ENCODE assay signal across 9 cellular contexts in the genomic region with DNA sequence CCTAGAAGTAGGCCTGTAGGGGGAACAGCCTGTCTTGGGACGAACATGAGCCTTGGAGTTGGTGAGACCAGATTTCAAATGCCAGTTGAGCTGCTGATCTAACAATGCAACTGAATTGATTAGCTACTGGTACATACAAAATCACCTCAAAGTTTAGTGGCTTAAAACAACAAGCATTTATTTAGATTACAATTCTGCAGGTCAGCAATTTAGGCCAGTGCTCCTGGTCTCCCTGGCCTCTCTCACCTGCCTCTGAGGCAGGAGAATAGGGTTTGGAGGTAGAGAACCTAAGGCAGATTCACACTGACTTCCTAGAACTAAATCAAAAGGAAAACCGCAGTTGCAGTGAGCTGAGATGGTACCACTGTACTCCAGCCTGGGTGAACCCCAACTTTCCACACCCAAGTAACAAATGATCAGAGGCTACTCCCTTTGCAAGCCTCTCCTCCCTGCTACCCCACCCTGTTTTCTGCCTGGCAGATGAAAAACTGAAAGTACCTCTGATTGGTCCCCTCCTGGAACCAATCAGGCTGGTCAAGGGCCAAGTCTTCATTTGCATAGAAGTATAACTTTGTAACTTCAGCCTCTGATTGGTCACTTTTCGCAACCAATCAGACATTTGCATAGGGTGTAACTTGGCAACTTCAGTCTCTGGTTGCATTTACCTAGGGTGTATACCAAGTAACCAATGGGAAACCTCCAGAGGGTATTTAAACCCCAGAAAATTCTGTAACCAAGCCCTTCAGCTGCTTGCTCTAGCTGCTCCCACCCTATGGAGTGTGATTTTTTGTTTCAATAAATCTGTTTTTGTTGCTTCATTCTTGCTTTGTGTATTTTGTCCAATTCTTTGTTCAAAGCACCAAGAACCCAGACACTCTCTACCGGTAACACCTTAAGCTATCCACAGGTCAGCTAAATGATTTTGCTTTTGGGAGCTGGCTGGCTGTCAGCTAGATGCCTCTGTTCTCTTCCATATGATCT. TPM values are rescaled to one million over a fixed set of nuclear protein-coding genes. Genes with fewer than 3 reads are reported as not detected.
DNase-seq lines count a peak whose midpoint lies in the region; ATAC-seq, FAIRE-seq and TF ChIP-seq lines count a peak whose summit lies in the region.
"Had no signal": no experiment of that assay in that cellular context is flagged by ENCODE, and none has a peak within 500 bp of the region (broad histone marks: within the 10 kb centered on the region; RNA-seq: fewer than 3 reads in every experiment).

No MANE protein-coding gene starts in this region.

- intact Hi-C loops in kidney (cut with DNase I) = no loop called here

- no peaks in the 10 kb centered on the region for H3K4me1 ChIP-seq in CD4-positive, CD25-positive, alpha-beta regulatory T cell (ENCODE audit: control insufficient read depth, insufficient read depth, low read length, poor library complexity, severe bottlenecking)
- H3K4me1 ChIP-seq in kidney (ENCODE audit: control insufficient read depth in 1 of 2, insufficient read depth in 1 of 2, low read depth in 1 of 2, low read length in 2 of 2) = peaks cover 0 to 2% of the 10 kb centered on the region in 2 donors

- TF ChIP-seq CTCF in HFF-Myc (IDR thresholded peaks at IDR 0.05; ENCODE audit: low read depth, low read length, missing control alignments) (no peak), kidney (IDR thresholded peaks at IDR 0.05; ENCODE audit: borderline replicate concordance, extremely low read depth, insufficient read depth) (no peak)

- no peak overlapping the region for H3K4me3 Mint-ChIP-seq in CD4-positive, CD25-positive, alpha-beta regulatory T cell

- H3K4me1 Mint-ChIP-seq in CD4-positive, CD25-positive, alpha-beta regulatory T cell = peaks cover 0 to 18% (median 9%) of the 10 kb centered on the region in 4 donors

- FAIRE-seq in kidney (lab: Jason Lieb, UNC) (no peak), GM19239 (lab: Jason Lieb, UNC) (no peak)

- H3K36me3 Mint-ChIP-seq in CD4-positive, CD25-positive, alpha-beta regulatory T cell = no peaks in the 10 kb centered on the region

- no peak overlapping the region for H3K27ac ChIP-seq in CD4-positive, CD25-positive, alpha-beta regulatory T cell (ENCODE audit: insufficient read depth, low read length, poor library complexity, severe bottlenecking)
- no peak overlapping the region for H3K27ac ChIP-seq in kidney (ENCODE audit: low read depth in 2 of 2, low read length in 2 of 2)

- H3K9me3 Mint-ChIP-seq in CD4-positive, CD25-positive, alpha-beta regulatory T cell = no peaks in the 10 kb centered on the region

- no peaks in the 10 kb centered on the region for H3K9me3 ChIP-seq in CD4-positive, CD25-positive, alpha-beta regulatory T cell (ENCODE audit: control insufficient read depth in 2 of 2, low read length in 2 of 2)
- no peaks in the 10 kb centered on the region for H3K9me3 ChIP-seq in kidney (ENCODE audit: control insufficient read depth in 1 of 2, low read length in 2 of 2)

- no peak overlapping the region for H3K9ac ChIP-seq in kidney (ENCODE audit: low read length in 2 of 2)

- no peaks in the 10 kb centered on the region for H3K36me3 ChIP-seq in CD4-positive, CD25-positive, alpha-beta regulatory T cell (ENCODE audit: control insufficient read depth, insufficient read depth, low read length)
- H3K36me3 ChIP-seq in kidney (ENCODE audit: control insufficient read depth in 1 of 2, insufficient read depth in 2 of 2, low read length in 2 of 2) = no peaks in the 10 kb centered on the region

- H3K27me3 ChIP-seq in CD4-positive, CD25-positive, alpha-beta regulatory T cell (ENCODE audit: control insufficient read depth, insufficient read depth, low read length) = no peaks in the 10 kb centered on the region

- no peak overlapping the region for H3K4me3 ChIP-seq in CD4-positive, CD25-positive, alpha-beta regulatory T cell (ENCODE audit: low read depth, low read length)
- no peak overlapping the region for H3K4me3 ChIP-seq in HFF-Myc (replicated peaks; ENCODE audit: low read depth, low read length)
- H3K4me3 ChIP-seq in kidney (ENCODE audit: low read length in 2 of 2) = no peak overlapping the region

- H3K27me3 Mint-ChIP-seq in CD4-positive, CD25-positive, alpha-beta regulatory T cell = peaks cover 4% of the 10 kb centered on the region

- peak overlapping the region in 2 of 3 donors; percentile 15 to 92 for H3K27ac Mint-ChIP-seq in CD4-positive, CD25-positive, alpha-beta regulatory T cell

- peak; percentile 24 to 80 (median 39) for DNase-seq in CD4-positive, CD25-positive, alpha-beta regulatory T cell
- DNase-seq in HFF-Myc (ENCODE audit: extremely low read depth, low read depth) = peak; percentile 25
- DNase-seq in SW480 (ENCODE audit: low spot score) = peak; percentile 85
- peak; percentile 11 for DNase-seq in glomerular visceral epithelial cell (ENCODE audit: extremely low spot score)
- no peak for DNase-seq in amygdala (lab: John Stamatoyannopoulos, UW)
- no peak for DNase-seq in kidney
- no peak for DNase-seq in GM19239 (ENCODE audit: insufficient read length, low spot score)
- DNase-seq: DMS79 treated with DMSO at 0.1 percent for 48 hours had no signal

- ATAC-seq in CD4-positive, CD25-positive, alpha-beta regulatory T cell (ENCODE audit: low read depth in 2 of 2) = peak; percentile 57 to 64
- no peak for ATAC-seq in HG03108 (IDR thresholded peaks at IDR 0.05; ENCODE audit: unreplicated experiment)

RNA-seq across cellular contexts. Expression of gene UBR2, which starts 8.1 kb away (rescaled TPM):
- 50.2 TPM for total RNA-seq in CD4-positive, CD25-positive, alpha-beta regulatory T cell
- 10 to 100 TPM in 3 of 4 donors, 1 to 10 TPM in 1; 9.9 to 12.0 (median 11.0) TPM for polyA plus RNA-seq in CD4-positive, CD25-positive, alpha-beta regulatory T cell
- 35.2 TPM for total RNA-seq in kidney
- polyA plus RNA-seq in kidney (ENCODE audit: insufficient read depth, low read depth, low replicate concordance) = 7.6 TPM

Comparison
In these comparisons a context has a peak if more than half of its experiments do, and no peak if none do; other contexts are left out.
1. DNase-seq: peak in CD4-positive, CD25-positive, alpha-beta regulatory T cell (3 of 3), HFF-Myc (single experiment), SW480 (single experiment) and glomerular visceral epithelial cell (single experiment); none in amygdala (0 of 56), kidney (single experiment) and GM19239 (single experiment).